ENCODE assay signal across 8 cellular contexts in genomic region chr4:56799291-56799823, GRCh38. TPM values are rescaled to one million over a fixed set of nuclear protein-coding genes. Genes with fewer than 3 reads are reported as not detected.
DNase-seq lines count a peak whose midpoint lies in the region; ATAC-seq, FAIRE-seq and TF ChIP-seq lines count a peak whose summit lies in the region.

No MANE protein-coding gene starts in this region.

- no peaks in the 10 kb centered on the region for H3K9me3 ChIP-seq in CD4-positive, alpha-beta T cell (ENCODE audit: control insufficient read depth, low read length)
- H3K9me3 ChIP-seq in Panc1 (ENCODE audit: control insufficient read depth, insufficient read depth, low read depth, low read length) (no peaks in the 10 kb centered on the region), esophagus muscularis mucosa (no peaks in the 10 kb centered on the region), pancreas (no peaks in the 10 kb centered on the region)

- FAIRE-seq in pancreas (lab: Jason Lieb, UNC) = no peak

- no peak for TF ChIP-seq CTCF in CD4-positive, alpha-beta T cell (IDR thresholded peaks at IDR 0.05)
- TF ChIP-seq CTCF in Panc1 (IDR thresholded peaks at IDR 0.05) = no peak
- TF ChIP-seq CTCF in esophagus muscularis mucosa (IDR thresholded peaks at IDR 0.05) = no peak
- no peak for TF ChIP-seq CTCF in pancreas (IDR thresholded peaks at IDR 0.05)
- no peak for TF ChIP-seq CTCF in GM13976 (IDR thresholded peaks at IDR 0.05; ENCODE audit: borderline replicate concordance, control extremely low read depth, extremely low read depth, insufficient read depth, missing control alignments)

- H3K4me1 ChIP-seq in Panc1 (ENCODE audit: control insufficient read depth, insufficient read depth, low read length) = peaks cover 2% of the 10 kb centered on the region; the same call in 1 of the 2 replicates
- peaks cover 0 to 21% (median 20%) of the 10 kb centered on the region in 4 donors for H3K4me1 ChIP-seq in esophagus muscularis mucosa
- H3K4me1 ChIP-seq in pancreas = no peaks in the 10 kb centered on the region

- 79% methylated on average over 11 of the region's 11 CpGs for WGBS in esophagus muscularis mucosa
- WGBS in pancreas, 2 donors = 71% methylated on average over 11 of the region's 11 CpGs

- POLR2A ChIA-PET in CD4-positive, alpha-beta T cell (lab: Charles Lee) = interaction anchor here (0.7 to 2.1 kb wide), 11 partner anchors 10 to 412 kb away, joined by 3 to 22 read pairs (median 5); partner anchors contain the start of genes AASDH, PAICS, PPAT and SRP72
- POLR2A ChIA-PET in Panc1 (lab: Charles Lee) = no interaction called here

- no peak for TF ChIP-seq EP300 in esophagus muscularis mucosa (IDR thresholded peaks at IDR 0.05)

- no peaks in the 10 kb centered on the region for H3K36me3 ChIP-seq in Panc1 (ENCODE audit: control insufficient read depth, insufficient read depth, low read length)
- H3K36me3 ChIP-seq in esophagus muscularis mucosa = no peaks in the 10 kb centered on the region
- no peaks in the 10 kb centered on the region for H3K36me3 ChIP-seq in pancreas

- H3K4me3 ChIP-seq in Panc1 (ENCODE audit: low read depth in 2 of 2, low read length in 2 of 2) = peak overlapping the region; percentile 53 to 83
- H3K4me3 ChIP-seq in esophagus muscularis mucosa = peak overlapping the region; percentile 57 to 65 (median 59)
- H3K4me3 ChIP-seq in pancreas = peak overlapping the region; percentile 21 to 58 (median 38)

- no peak overlapping the region for H3K27ac ChIP-seq in CD4-positive, alpha-beta T cell (ENCODE audit: low read depth, low read length)
- no peak overlapping the region for H3K27ac ChIP-seq in Panc1 (ENCODE audit: low read length)
- peak overlapping the region; percentile 57 to 73 (median 70) for H3K27ac ChIP-seq in esophagus muscularis mucosa (replicated peaks in 1 of 4)
- peak overlapping the region in 2 of 4 donors; percentile 48 to 52 for H3K27ac ChIP-seq in pancreas

- no peak for ATAC-seq in CD4-positive, alpha-beta T cell (ENCODE audit: poor library complexity)
- peak; percentile 63 for ATAC-seq in Panc1
- peak in 3 of 4 donors; percentile 6 to 46 (median 10) for ATAC-seq in pancreas
- no peak for ATAC-seq in HG03460 (IDR thresholded peaks at IDR 0.05; ENCODE audit: unreplicated experiment)

- intact Hi-C loops in CD4-positive, alpha-beta T cell (cut with DNase I, micrococcal nuclease) = loop anchor here in 1 of 2 experiments (1.0 to 5.0 kb wide), 2 partner anchors 142 to 223 kb away; no protein-coding TSS in a partner anchor
- intact Hi-C loops in Panc1 (cut with micrococcal nuclease; ENCODE audit: unreplicated experiment) = loop anchor here (2.0 kb wide), 1 partner anchor 223 kb away; no protein-coding TSS in a partner anchor
- intact Hi-C loops in esophagus muscularis mucosa (cut with DNase I) = no loop called here
- intact Hi-C loops in pancreas (cut with DNase I) = no loop called here

- H3K27ac Mint-ChIP-seq in CD4-positive, alpha-beta T cell = peak overlapping the region; percentile 90

- no TSS peak for BruUV-seq in Panc1 (replicated peaks; lab: Mats Ljungman, UMichigan)

- in situ Hi-C loops in Panc1 (cut with HindIII; ENCODE audit: low pct_unique_long_range_greater_than_20kb, low sequenced_read_pairs) = no loop called here
- in situ Hi-C loops in GM13976 (cut with MboI; ENCODE audit: low sequenced_read_pairs, unreplicated experiment) = no loop called here

- TF ChIP-seq POLR2A in esophagus muscularis mucosa (IDR thresholded peaks at IDR 0.05; ENCODE audit: low read depth) = no peak

- CTCF ChIA-PET in CD4-positive, alpha-beta T cell (lab: Charles Lee) = interaction anchor here (0.5 to 1.8 kb wide), 17 partner anchors 8 to 380 kb away, joined by 3 to 15 read pairs (median 4); partner anchors contain the start of genes PAICS, REST and SPINK2
- CTCF ChIA-PET in Panc1 (lab: Charles Lee) = interaction anchor here (0.5 to 1.5 kb wide), 4 partner anchors 37 to 223 kb away, joined by 3 to 7 read pairs (median 5); no protein-coding TSS in a partner anchor

- no peaks in the 10 kb centered on the region for H3K27me3 ChIP-seq in CD4-positive, alpha-beta T cell (ENCODE audit: control insufficient read depth, insufficient read depth, low read length)
- H3K27me3 ChIP-seq in Panc1 (ENCODE audit: control insufficient read depth, insufficient read depth, low read length) (no peaks in the 10 kb centered on the region), esophagus muscularis mucosa (no peaks in the 10 kb centered on the region), pancreas (no peaks in the 10 kb centered on the region)

- no peaks in the 10 kb centered on the region for H3K27me3 Mint-ChIP-seq in CD4-positive, alpha-beta T cell

- no peaks in the 10 kb centered on the region for H3K9me3 Mint-ChIP-seq in CD4-positive, alpha-beta T cell

- H3K4me1 Mint-ChIP-seq in CD4-positive, alpha-beta T cell (ENCODE audit: low read depth) = peaks cover 26% of the 10 kb centered on the region

- peak overlapping the region; percentile 95 for H3K4me3 Mint-ChIP-seq in CD4-positive, alpha-beta T cell

- DNase-seq in CD4-positive, alpha-beta T cell = no peak
- no peak for DNase-seq in Panc1 (ENCODE audit: low read depth, low spot score)
- no peak for DNase-seq in esophagus muscularis mucosa (ENCODE audit: extremely low spot score)
- DNase-seq in pancreas = no peak
- no peak for DNase-seq in ureter (ENCODE audit: low spot score)
- DNase-seq in GM13976 (ENCODE audit: low spot score) = no peak
- DNase-seq in NCI-H82 treated with DMSO at 0.1 percent for 48 hours (lab: John Stamatoyannopoulos, UW; ENCODE audit: unreplicated experiment) = no peak

- peaks cover 6% of the 10 kb centered on the region for H3K36me3 Mint-ChIP-seq in CD4-positive, alpha-beta T cell (ENCODE audit: low read depth)

RNA-seq across cellular contexts. Expression of gene SPINK2, which starts 22.1 kb away (rescaled TPM):
- total RNA-seq in CD4-positive, alpha-beta T cell = 1 to 10 TPM; 4.0 to 5.2 TPM
- total RNA-seq in Panc1 (2021; ENCODE audit: unreplicated experiment) (not detected), esophagus muscularis mucosa (not detected), pancreas (under 1 TPM in 1 of 6 donors, not detected in 5; 0.49 TPM), ureter (not detected)
- not detected for polyA plus RNA-seq in Panc1 (2012; ENCODE audit: insufficient read length)
- under 1 TPM in 1 of 2 donors, not detected in 1; 0.63 TPM for polyA plus RNA-seq in pancreas

Comparison
In these comparisons a context has a peak if more than half of its experiments do, and no peak if none do; other contexts are left out.
1. ATAC-seq: peak in Panc1 (single experiment) and pancreas (3 of 4); none in CD4-positive, alpha-beta T cell (single experiment) and HG03460 (single experiment).
2. H3K27ac ChIP-seq: peak in esophagus muscularis mucosa (4 of 4); none in CD4-positive, alpha-beta T cell (single experiment) and Panc1 (single experiment).
3. Peak in every context shown above with its lines, with median percentiles within 50 percentile points of each other: H3K4me3 ChIP-seq.